In the genomic region with DNA sequence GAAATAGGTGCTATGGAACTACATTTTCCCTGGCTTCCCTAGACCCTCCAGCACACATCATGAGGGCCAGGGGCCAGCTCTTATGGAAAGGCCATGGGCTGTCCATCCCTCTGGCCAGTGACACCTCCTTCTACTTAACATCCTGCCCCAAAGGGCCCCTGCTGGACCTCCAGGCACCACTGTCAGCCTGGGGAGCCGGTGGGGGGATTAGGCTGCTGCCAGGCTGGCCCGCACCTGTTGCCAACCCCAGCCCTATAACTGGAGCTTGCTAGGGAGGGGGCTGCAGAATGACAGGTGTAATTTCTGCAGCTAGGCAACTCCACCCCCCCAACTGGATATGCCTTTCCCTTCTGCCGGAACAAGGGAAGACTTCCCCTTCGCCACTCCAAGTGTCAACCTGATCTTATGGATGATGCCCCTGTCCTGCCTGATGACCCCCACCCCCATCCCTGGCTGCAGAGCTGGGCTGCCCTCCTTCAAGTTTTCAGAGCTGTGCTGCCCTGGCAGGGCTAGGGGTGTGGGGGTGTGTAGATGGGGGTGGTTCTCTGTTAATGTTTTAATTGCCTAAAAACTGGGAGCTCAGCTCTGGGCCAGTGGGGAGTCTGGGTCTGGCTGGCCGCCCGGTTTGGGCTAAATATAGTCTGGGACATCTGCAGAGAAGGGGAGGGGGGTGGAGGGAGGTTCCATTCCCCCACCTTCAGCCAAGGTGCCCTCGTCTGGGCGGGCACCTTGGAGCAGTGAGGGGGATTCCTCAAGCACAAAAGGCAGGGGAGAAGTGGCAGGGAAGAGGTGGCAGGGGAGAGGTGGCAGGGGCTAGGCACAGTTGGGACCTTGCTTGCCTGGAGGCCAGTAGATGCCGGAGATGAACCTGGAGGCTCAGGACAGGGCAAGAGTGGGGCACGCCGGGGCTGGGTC, we compare ENCODE assay signal across 2 cellular contexts.
TF ChIP-seq lines count a peak whose summit lies in the region.

No MANE protein-coding gene starts in this region.

TF ChIP-seq in A549, 52 proteins besides CTCF, POLR2A, EP300 and RAD21:
- no peak for TF ChIP-seq EHF (CRISPR knock-in tag; IDR thresholded peaks at IDR 0.05)

TF ChIP-seq in IMR-90, 13 proteins besides CTCF, POLR2A, EP300 and RAD21:
- TF ChIP-seq MAZ (IDR thresholded peaks at IDR 0.05; ENCODE audit: borderline replicate concordance, low read depth, low read length) (no peak), BHLHE40 (IDR thresholded peaks at IDR 0.05; ENCODE audit: low read depth, low read length) (no peak), MXI1 (IDR thresholded peaks at IDR 0.05; ENCODE audit: borderline replicate concordance, low read depth, low read length) (no peak), SMC3 (IDR thresholded peaks at IDR 0.05; ENCODE audit: low read depth, low read length) (no peak), NFE2L2 (IDR thresholded peaks at IDR 0.05; ENCODE audit: low read depth, low read length) (no peak), CEBPB (IDR thresholded peaks at IDR 0.05; ENCODE audit: low read depth, low read length) (no peak), CHD1 (IDR thresholded peaks at IDR 0.05; ENCODE audit: low read depth, low read length) (no peak), FOS (IDR thresholded peaks at IDR 0.05; ENCODE audit: low read depth, low read length) (no peak), RCOR1 (IDR thresholded peaks at IDR 0.05; ENCODE audit: insufficient replicate concordance, low read length) (no peak)
- TF ChIP-seq, protein P1, sequence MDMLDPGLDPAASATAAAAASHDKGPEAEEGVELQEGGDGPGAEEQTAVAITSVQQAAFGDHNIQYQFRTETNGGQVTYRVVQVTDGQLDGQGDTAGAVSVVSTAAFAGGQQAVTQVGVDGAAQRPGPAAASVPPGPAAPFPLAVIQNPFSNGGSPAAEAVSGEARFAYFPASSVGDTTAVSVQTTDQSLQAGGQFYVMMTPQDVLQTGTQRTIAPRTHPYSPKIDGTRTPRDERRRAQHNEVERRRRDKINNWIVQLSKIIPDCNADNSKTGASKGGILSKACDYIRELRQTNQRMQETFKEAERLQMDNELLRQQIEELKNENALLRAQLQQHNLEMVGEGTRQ (IDR thresholded peaks at IDR 0.05; ENCODE audit: low read depth, low read length), result no peak
- TF ChIP-seq, protein P2, sequence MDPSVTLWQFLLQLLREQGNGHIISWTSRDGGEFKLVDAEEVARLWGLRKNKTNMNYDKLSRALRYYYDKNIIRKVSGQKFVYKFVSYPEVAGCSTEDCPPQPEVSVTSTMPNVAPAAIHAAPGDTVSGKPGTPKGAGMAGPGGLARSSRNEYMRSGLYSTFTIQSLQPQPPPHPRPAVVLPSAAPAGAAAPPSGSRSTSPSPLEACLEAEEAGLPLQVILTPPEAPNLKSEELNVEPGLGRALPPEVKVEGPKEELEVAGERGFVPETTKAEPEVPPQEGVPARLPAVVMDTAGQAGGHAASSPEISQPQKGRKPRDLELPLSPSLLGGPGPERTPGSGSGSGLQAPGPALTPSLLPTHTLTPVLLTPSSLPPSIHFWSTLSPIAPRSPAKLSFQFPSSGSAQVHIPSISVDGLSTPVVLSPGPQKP (IDR thresholded peaks at IDR 0.05; ENCODE audit: borderline replicate concordance, low read depth, low read length), result no peak
TF ChIP-seq in IMR-90: peak in this region for 0.
